In the genomic region with DNA sequence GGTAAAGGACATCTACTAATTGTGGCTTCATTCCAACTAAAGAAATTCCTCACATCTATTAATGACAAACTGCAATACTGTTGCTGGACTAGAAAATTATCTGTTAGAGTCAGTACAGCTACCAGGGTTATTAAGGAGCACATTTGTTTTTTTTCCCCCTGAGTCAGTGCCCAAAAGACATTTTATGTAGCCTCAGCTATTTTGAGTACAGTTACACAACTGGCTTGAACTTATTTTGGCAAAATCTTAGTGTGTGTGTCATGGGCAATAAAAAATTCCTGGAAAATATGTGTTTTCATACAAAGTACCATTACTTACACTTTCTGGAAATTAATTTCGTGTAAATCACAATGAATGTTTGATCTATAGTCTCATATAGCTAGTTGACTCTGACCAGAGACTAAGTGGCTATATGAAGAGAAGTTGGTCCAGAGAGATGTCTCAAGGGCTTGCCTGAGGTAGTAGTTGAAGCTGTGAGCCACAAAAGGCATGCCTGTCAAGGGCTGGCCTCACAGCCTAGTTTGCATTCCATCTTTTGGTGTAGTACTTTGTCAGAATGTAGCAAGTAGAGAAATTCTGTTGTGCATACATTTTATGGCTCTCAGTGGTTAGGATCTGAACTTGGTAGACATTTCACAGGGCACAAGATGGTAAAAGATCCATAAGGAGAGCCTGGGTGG, we compare ENCODE assay signal across 11 cellular contexts.
DNase-seq lines count a peak whose midpoint lies in the region; ATAC-seq and TF ChIP-seq lines count a peak whose summit lies in the region.
"Had no signal": no experiment of that assay in that cellular context is flagged by ENCODE, and none has a peak within 500 bp of the region (broad histone marks: within the 10 kb centered on the region; RNA-seq: fewer than 3 reads in every experiment).

No MANE protein-coding gene starts in this region.

- DNase-seq in HS-27A (ENCODE audit: low read depth) = peak; percentile 47
- DNase-seq in brain microvascular endothelial cell = peak; percentile 17
- peak; percentile 9 for DNase-seq in iris pigment epithelial cell (ENCODE audit: low read depth)
- no peak for DNase-seq in lower lobe of right lung
- DNase-seq in Ammon's horn (ENCODE audit: low spot score) = no peak
- DNase-seq: activated CD4-positive, alpha-beta T cell treated with anti-CD3 and anti-CD28 coated beads for 36 hours; NCI-H187 treated with DMSO at 0.1 percent for 48 hours had no signal

- H3K27me3 ChIP-seq in brain microvascular endothelial cell (replicated peaks) (peaks cover 9% of the 10 kb centered on the region), subcutaneous abdominal adipose tissue (ENCODE audit: control insufficient read depth in 5 of 5, insufficient read depth in 4 of 5, low read length in 5 of 5) (peaks cover 0 to 11% (median 4%) of the 10 kb centered on the region in 5 donors), lower lobe of right lung (ENCODE audit: low read depth) (peaks cover 24% of the 10 kb centered on the region)

- TF ChIP-seq CTCF in brain microvascular endothelial cell (IDR thresholded peaks at IDR 0.05; ENCODE audit: low read depth, low read length, missing control alignments) = no peak
- no peak for TF ChIP-seq CTCF in lower lobe of right lung (IDR thresholded peaks at IDR 0.05)

- ATAC-seq in lower lobe of right lung (no peak), GM21360 (IDR thresholded peaks at IDR 0.05; ENCODE audit: unreplicated experiment) (no peak)
- ATAC-seq: activated CD4-positive, alpha-beta T cell treated with anti-CD3 and anti-CD28 coated beads for 36 hours; activated T-helper 17 cell treated with anti-CD3 and anti-CD28 coated beads, Interleukin-2, amount 50 U/mL, for 72 hours had no signal

- H3K36me3 ChIP-seq in brain microvascular endothelial cell (replicated peaks) (no peaks in the 10 kb centered on the region), subcutaneous abdominal adipose tissue (ENCODE audit: control insufficient read depth in 5 of 5, insufficient read depth in 5 of 5, low read length in 5 of 5) (no peaks in the 10 kb centered on the region), lower lobe of right lung (no peaks in the 10 kb centered on the region)

- intact Hi-C loops in lower lobe of right lung (cut with DNase I) = loop anchor here (10.0 kb wide), 1 partner anchor 418 kb away; no protein-coding TSS in a partner anchor

- no peak overlapping the region for H3K27ac ChIP-seq in brain microvascular endothelial cell
- H3K27ac ChIP-seq in subcutaneous abdominal adipose tissue (ENCODE audit: low read depth, low read length) = peak overlapping the region; percentile 78
- H3K27ac ChIP-seq in lower lobe of right lung = no peak overlapping the region
- H3K27ac ChIP-seq: parathyroid adenoma had no signal

- H3K4me1 ChIP-seq in subcutaneous abdominal adipose tissue (ENCODE audit: control insufficient read depth in 5 of 5, insufficient read depth in 5 of 5, low read length in 5 of 5) (peaks cover 3 to 37% (median 25%) of the 10 kb centered on the region in 5 donors), lower lobe of right lung (peaks cover 17% of the 10 kb centered on the region)
- H3K4me1 ChIP-seq: parathyroid adenoma had no signal

- H3K4me3 ChIP-seq in brain microvascular endothelial cell (ENCODE audit: low read depth, low read length) (no peak overlapping the region), subcutaneous abdominal adipose tissue (ENCODE audit: low read depth in 1 of 5, low read length in 5 of 5) (no peak overlapping the region), lower lobe of right lung (no peak overlapping the region)

- peak overlapping the region in 1 of 5 donors; percentile 52 for H3K9ac ChIP-seq in subcutaneous abdominal adipose tissue (ENCODE audit: low read length in 5 of 5)
- H3K9ac ChIP-seq: parathyroid adenoma had no signal

- H3K9me3 ChIP-seq in subcutaneous abdominal adipose tissue (ENCODE audit: control insufficient read depth in 5 of 5, low read length in 5 of 5) (no peaks in the 10 kb centered on the region), lower lobe of right lung (no peaks in the 10 kb centered on the region)

- in situ Hi-C loops in brain microvascular endothelial cell (cut with HindIII; ENCODE audit: low pct_ligation_motif_present, low sequenced_read_pairs) = no loop called here

Comparison
In these comparisons a context has a peak if more than half of its experiments do, and no peak if none do; other contexts are left out.
1. DNase-seq: peak in HS-27A (single experiment), brain microvascular endothelial cell (single experiment) and iris pigment epithelial cell (single experiment); none in lower lobe of right lung (single experiment) and Ammon's horn (single experiment).